In the genomic region with DNA sequence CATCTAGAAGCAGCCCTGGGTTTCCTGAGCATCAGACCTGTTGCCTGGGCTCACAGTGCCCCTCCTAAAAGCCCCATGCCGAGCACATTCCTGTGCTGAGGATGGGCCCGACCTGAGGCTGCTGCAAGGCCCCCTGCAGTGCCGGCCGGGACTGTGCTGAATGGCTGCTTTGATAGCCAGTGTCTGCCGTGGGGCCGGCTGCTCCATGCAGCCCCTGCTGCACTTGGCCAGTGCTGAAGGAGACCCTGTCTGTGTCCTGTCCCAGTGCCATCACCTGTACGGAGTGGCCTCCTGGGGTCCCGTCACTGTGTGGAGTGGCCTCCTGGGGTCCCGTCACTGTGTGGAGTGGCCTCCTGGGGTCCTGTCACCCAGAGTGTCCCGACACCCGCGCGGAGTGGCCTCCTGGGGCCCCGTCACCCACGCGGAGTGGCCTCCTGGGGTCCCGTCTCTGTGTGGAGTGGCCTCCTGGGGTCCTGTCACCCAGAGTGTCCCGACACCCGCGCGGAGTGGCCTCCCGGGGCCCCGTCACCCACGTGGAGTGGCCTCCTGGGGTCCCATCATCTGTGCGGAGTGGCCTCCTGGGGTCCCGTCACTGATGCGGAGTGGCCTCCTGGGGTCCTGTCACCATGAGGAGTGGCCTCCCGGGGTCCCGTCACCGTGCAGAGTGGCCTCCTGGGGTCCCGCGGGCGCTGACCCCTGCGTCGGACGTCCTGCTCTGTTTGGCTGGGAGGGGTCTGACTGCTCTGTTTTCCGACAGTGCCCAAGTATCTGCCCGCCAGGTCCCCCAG, we compare ENCODE assay signal across 18 cellular contexts. TPM values are rescaled to one million over a fixed set of nuclear protein-coding genes. Genes with fewer than 3 reads are reported as not detected.
A peak's percentile ranks its signal among the peaks of the same experiment; 100 is the strongest.
DNase-seq lines count a peak whose midpoint lies in the region; ATAC-seq and TF ChIP-seq lines count a peak whose summit lies in the region.
"Had no signal": no experiment of that assay in that cellular context is flagged by ENCODE, and none has a peak within 500 bp of the region (broad histone marks: within the 10 kb centered on the region; RNA-seq: fewer than 3 reads in every experiment).

No MANE protein-coding gene starts in this region.

- WGBS in SK-N-SH (ENCODE audit: low lambda C conversion rate) = 95% methylated on average over 13 of the region's 38 CpGs
- 15 to 58% methylated on average over 2 to 33 of the region's 38 CpGs for WGBS in body of pancreas, 2 donors

- no peak overlapping the region for H2AFZ ChIP-seq in SK-N-SH (ENCODE audit: low read depth)
- no peak overlapping the region for H2AFZ ChIP-seq in Loucy (ENCODE audit: low read length)

- POLR2A ChIA-PET in SK-N-SH (lab: Yijun Ruan, JAX) = no interaction called here

- TF ChIP-seq CTCF in SK-N-SH (IDR thresholded peaks at IDR 0.05) = no peak
- no peak for TF ChIP-seq CTCF in Loucy (conservative IDR thresholded peaks at IDR 0.05; ENCODE audit: low read length)
- TF ChIP-seq CTCF in body of pancreas (IDR thresholded peaks at IDR 0.05) = no peak

- no peak for TF ChIP-seq RAD21 in SK-N-SH (IDR thresholded peaks at IDR 0.05; ENCODE audit: low read length)

- H3K27ac ChIP-seq in SK-N-SH (ENCODE audit: low read depth in 2 of 2, low read length in 1 of 2) (peak overlapping the region in 1 of 2 experiments; percentile 17; a peak in 1 of 4 replicates), body of pancreas (peak overlapping the region; percentile 44 to 82 (median 73)), substantia nigra (ENCODE audit: low read depth, low read length, poor library complexity, severe bottlenecking) (peak overlapping the region; percentile 4)
- H3K27ac ChIP-seq: cardiac muscle cell had no signal

- ATAC-seq in SK-N-SH treated with all-trans-retinoic acid at 6 μM for 48 hours (no peak), body of pancreas (peak; percentile 53), HG02642 (IDR thresholded peaks at IDR 0.05; ENCODE audit: poor library complexity, unreplicated experiment) (no peak)

- intact Hi-C loops in body of pancreas (cut with DNase I) = no loop called here

- no peaks in the 10 kb centered on the region for H3K27me3 ChIP-seq in SK-N-SH (ENCODE audit: insufficient read depth)
- H3K27me3 ChIP-seq in Loucy (ENCODE audit: insufficient read depth, low read length, poor library complexity, severe bottlenecking) = no peaks in the 10 kb centered on the region
- H3K27me3 ChIP-seq in body of pancreas = no peaks in the 10 kb centered on the region
- H3K27me3 ChIP-seq: cardiac muscle cell had no signal

- H3K4me1 ChIP-seq in SK-N-SH (ENCODE audit: control insufficient read depth in 1 of 2, insufficient read depth in 2 of 2, low read depth in 1 of 2, low read length in 1 of 2) (peaks cover 11 to 49% of the 10 kb centered on the region in 2 experiments; a peak in 3 of 4 replicates), Loucy (ENCODE audit: insufficient read depth, low read length, poor library complexity, severe bottlenecking) (no peaks in the 10 kb centered on the region), body of pancreas (peaks cover 40% of the 10 kb centered on the region)

- H3K9me2 ChIP-seq in SK-N-SH = no peaks in the 10 kb centered on the region
- H3K9me2 ChIP-seq in Loucy (replicated peaks; ENCODE audit: low read depth, low read length) = no peaks in the 10 kb centered on the region

- H3K79me2 ChIP-seq in SK-N-SH (ENCODE audit: insufficient read depth) (no peaks in the 10 kb centered on the region), Loucy (ENCODE audit: insufficient read depth, low read length) (no peaks in the 10 kb centered on the region)

- peak in 1 of 3 donors; percentile 45 for TF ChIP-seq POLR2A in body of pancreas (IDR thresholded peaks at IDR 0.05)

- H3K36me3 ChIP-seq in SK-N-SH (replicated peaks in 1 of 2; ENCODE audit: control insufficient read depth in 1 of 2, insufficient read depth in 2 of 2, low read length in 1 of 2) (no peaks in the 10 kb centered on the region), Loucy (ENCODE audit: insufficient read depth, low read length) (no peaks in the 10 kb centered on the region), body of pancreas (replicated peaks in 1 of 2; ENCODE audit: insufficient read depth in 1 of 2, low read depth in 2 of 2) (no peaks in the 10 kb centered on the region)
- H3K36me3 ChIP-seq: cardiac muscle cell, heart right ventricle, upper lobe of left lung had no signal

- peaks cover 8% of the 10 kb centered on the region for H3F3A ChIP-seq in SK-N-SH (replicated peaks; ENCODE audit: insufficient read depth)
- no peaks in the 10 kb centered on the region for H3F3A ChIP-seq in Loucy (ENCODE audit: low read depth)

- H3K9ac ChIP-seq in SK-N-SH (no peak overlapping the region), Loucy (ENCODE audit: low read depth, low read length, poor library complexity, severe bottlenecking) (no peak overlapping the region)

- H3K4me3 ChIP-seq in SK-N-SH (ENCODE audit: low read depth in 2 of 2, low read length in 1 of 2) (no peak overlapping the region), Loucy (ENCODE audit: low read length, poor library complexity, severe bottlenecking) (peak overlapping the region; percentile 71), body of pancreas (no peak overlapping the region)
- H3K4me3 ChIP-seq: cardiac muscle cell had no signal

- H4K20me1 ChIP-seq in SK-N-SH (ENCODE audit: insufficient read depth) (no peaks in the 10 kb centered on the region), Loucy (ENCODE audit: insufficient read depth, low read length, poor library complexity, severe bottlenecking) (no peaks in the 10 kb centered on the region)

- H3K4me2 ChIP-seq in SK-N-SH (0 out of 2 replicates have a peak overlapping the region, but pooled peaks have one; percentile 74), Loucy (ENCODE audit: low read depth, low read length, poor library complexity, severe bottlenecking) (peak overlapping the region; percentile 71)

- TF ChIP-seq EP300 in SK-N-SH (IDR thresholded peaks at IDR 0.05; ENCODE audit: borderline replicate concordance in 1 of 2, low read depth in 1 of 2, low read length in 1 of 2) = no peak

- DNase-seq in SK-N-SH (no peak), body of pancreas (peak in 3 of 4 donors; percentile 49 to 68 (median 53)), substantia nigra (lab: John Stamatoyannopoulos, UW) (no peak), NCI-H1417 treated with DMSO at 0.1 percent for 48 hours (lab: John Stamatoyannopoulos, UW) (no peak), activated gamma-delta T cell treated with Interleukin-2 at 50 U/mL for 16 hours (no peak)
- DNase-seq: activated B cell treated with CpG ODN at 0.5 μM for 24 hours; HFFc6; IMR-90; mesenchymal stem cell; stimulated activated CD4-positive, alpha-beta T cell treated with anti-CD3 and anti-CD28 coated beads, Interleukin-15, amount 100 ng/mL, for 24 hours had no signal

- CTCF ChIA-PET in SK-N-SH (lab: Yijun Ruan, JAX) = interaction anchor here (0.9 to 2.6 kb wide), 17 partner anchors 9 to 185 kb away, joined by 3 to 40 read pairs (median 8); a partner anchor contains a TSS

- H3K9me3 ChIP-seq in SK-N-SH (no peaks in the 10 kb centered on the region), Loucy (ENCODE audit: insufficient read depth, low read depth, low read length) (no peaks in the 10 kb centered on the region), body of pancreas (no peaks in the 10 kb centered on the region)
- H3K9me3 ChIP-seq: heart right ventricle, upper lobe of left lung had no signal

TF ChIP-seq in SK-N-SH, 30 proteins besides CTCF, POLR2A, EP300 and RAD21:
- TF ChIP-seq NRF1 (IDR thresholded peaks at IDR 0.05; ENCODE audit: low read depth, low read length) (no peak), SIN3A (IDR thresholded peaks at IDR 0.05; ENCODE audit: borderline replicate concordance, low read depth, low read length) (no peak)
- TF ChIP-seq, protein P1, sequence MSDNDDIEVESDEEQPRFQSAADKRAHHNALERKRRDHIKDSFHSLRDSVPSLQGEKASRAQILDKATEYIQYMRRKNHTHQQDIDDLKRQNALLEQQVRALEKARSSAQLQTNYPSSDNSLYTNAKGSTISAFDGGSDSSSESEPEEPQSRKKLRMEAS (IDR thresholded peaks at IDR 0.05; ENCODE audit: low read depth) = no peak

TF ChIP-seq in SK-N-SH treated with all-trans-retinoic acid at 6 μM for 48 hours, 23 proteins besides CTCF, POLR2A, EP300 and RAD21 (continues in another document):
- TF ChIP-seq, protein P2, sequence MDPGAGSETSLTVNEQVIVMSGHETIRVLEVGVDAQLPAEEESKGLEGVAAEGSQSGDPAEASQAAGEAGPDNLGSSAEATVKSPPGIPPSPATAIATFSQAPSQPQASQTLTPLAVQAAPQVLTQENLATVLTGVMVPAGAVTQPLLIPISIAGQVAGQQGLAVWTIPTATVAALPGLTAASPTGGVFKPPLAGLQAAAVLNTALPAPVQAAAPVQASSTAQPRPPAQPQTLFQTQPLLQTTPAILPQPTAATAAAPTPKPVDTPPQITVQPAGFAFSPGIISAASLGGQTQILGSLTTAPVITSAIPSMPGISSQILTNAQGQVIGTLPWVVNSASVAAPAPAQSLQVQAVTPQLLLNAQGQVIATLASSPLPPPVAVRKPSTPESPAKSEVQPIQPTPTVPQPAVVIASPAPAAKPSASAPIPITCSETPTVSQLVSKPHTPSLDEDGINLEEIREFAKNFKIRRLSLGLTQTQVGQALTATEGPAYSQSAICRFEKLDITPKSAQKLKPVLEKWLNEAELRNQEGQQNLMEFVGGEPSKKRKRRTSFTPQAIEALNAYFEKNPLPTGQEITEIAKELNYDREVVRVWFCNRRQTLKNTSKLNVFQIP (CRISPR knock-in tag; IDR thresholded peaks at IDR 0.05; ENCODE audit: borderline replicate concordance, low read depth) = no peak
- no peak for TF ChIP-seq ISL1 (CRISPR knock-in tag; IDR thresholded peaks at IDR 0.05)
- no peak for TF ChIP-seq ESRRG (CRISPR knock-in tag; IDR thresholded peaks at IDR 0.05)

RNA-seq across cellular contexts. Expression of a gene that starts 7.0 kb away (rescaled TPM):
- polyA plus RNA-seq in SK-N-SH (2012; rRNA removed) = 1.3 and 2.5 TPM in 2 replicates
- 1.2 and 1.7 TPM in 2 replicates for polyA plus RNA-seq in SK-N-SH (2012; cell fraction: cytosol; rRNA removed)
- polyA plus RNA-seq in SK-N-SH (2012; cell fraction: nucleus; rRNA removed) = 6.2 and 7.8 TPM in 2 replicates
- 10 to 100 TPM; 25.2 to 69.5 TPM for total RNA-seq in body of pancreas
- total RNA-seq: activated CD8-positive, alpha-beta memory T cell treated with anti-CD3 and anti-CD28 coated beads for 36 hours; CD4-positive, alpha-beta memory T cell had no signal

RNA-seq across cellular contexts. Expression of a gene that starts 19.2 kb away (rescaled TPM):
- polyA plus RNA-seq in SK-N-SH (2012; rRNA removed) = 52.9 and 60.8 TPM in 2 replicates
- 25.9 and 35.3 TPM in 2 replicates for polyA plus RNA-seq in SK-N-SH (2012; cell fraction: cytosol; rRNA removed)
- 96.1 and 137 TPM in 2 replicates for polyA plus RNA-seq in SK-N-SH (2012; cell fraction: nucleus; rRNA removed)
- 10 to 100 TPM; 46.4 to 47.8 TPM for total RNA-seq in body of pancreas

RNA-seq across cellular contexts. Expression of a gene that starts 27.6 kb away (rescaled TPM):
- 20.0 and 22.0 TPM in 2 replicates for polyA plus RNA-seq in SK-N-SH (2012; rRNA removed)
- 18.2 and 20.7 TPM in 2 replicates for polyA plus RNA-seq in SK-N-SH (2012; cell fraction: cytosol; rRNA removed)
- polyA plus RNA-seq in SK-N-SH (2012; cell fraction: nucleus; rRNA removed) = 22.9 and 26.5 TPM in 2 replicates
- total RNA-seq in body of pancreas = 10 to 100 TPM in 1 of 2 donors, 1 to 10 TPM in 1; 7.0 to 10.2 TPM

RNA-seq across cellular contexts. Expression of a gene that starts 37.7 kb away (rescaled TPM):
- 10.1 and 11.2 TPM in 2 replicates for polyA plus RNA-seq in SK-N-SH (2012; rRNA removed)
- 14.5 and 14.6 TPM in 2 replicates for polyA plus RNA-seq in SK-N-SH (2012; cell fraction: cytosol; rRNA removed)
- polyA plus RNA-seq in SK-N-SH (2012; cell fraction: nucleus; rRNA removed) = 8.8 and 12.4 TPM in 2 replicates
- 1 to 10 TPM; 2.0 to 7.5 TPM for total RNA-seq in body of pancreas

Comparison
In these comparisons a context has a peak if more than half of its experiments do, and no peak if none do; other contexts are left out.
1. DNase-seq: peak in body of pancreas (3 of 4); none in SK-N-SH (single experiment), substantia nigra (0 of 49), NCI-H1417 treated with DMSO at 0.1 percent for 48 hours (single experiment) and activated gamma-delta T cell treated with Interleukin-2 at 50 U/mL for 16 hours (single experiment).